In genomic region chr15:39685999-39686613, GRCh38 we compare ENCODE assay signal across 8 cellular contexts.
DNase-seq lines count a peak whose midpoint lies in the region; ATAC-seq, FAIRE-seq and TF ChIP-seq lines count a peak whose summit lies in the region.

No MANE protein-coding gene starts in this region.

- TF ChIP-seq CTCF in NB4 (IDR thresholded peaks at IDR 0.05; ENCODE audit: low read depth, low read length) (peak; percentile 57), endothelial cell (IDR thresholded peaks at IDR 0.05; ENCODE audit: unreplicated experiment) (peak; percentile 87)

- H3K27me3 Mint-ChIP-seq in T-helper 17 cell (no peaks in the 10 kb centered on the region), endothelial cell (ENCODE audit: unreplicated experiment) (peaks cover 1% of the 10 kb centered on the region)

- H3K4me3 Mint-ChIP-seq in T-helper 17 cell (no peak overlapping the region), endothelial cell (ENCODE audit: unreplicated experiment) (no peak overlapping the region)

- H3K4me1 Mint-ChIP-seq in T-helper 17 cell (peaks cover 19% of the 10 kb centered on the region), endothelial cell (ENCODE audit: unreplicated experiment) (peaks cover 4% of the 10 kb centered on the region)

- H3K27ac Mint-ChIP-seq in T-helper 17 cell (peak overlapping the region; percentile 73), endothelial cell (ENCODE audit: unreplicated experiment) (no peak overlapping the region)

- no peaks in the 10 kb centered on the region for H3K9me3 ChIP-seq in T-helper 17 cell (ENCODE audit: control insufficient read depth, low read length, poor library complexity, severe bottlenecking)

- no peak overlapping the region for H3K4me3 ChIP-seq in NB4 (ENCODE audit: low read depth, low read length)

- FAIRE-seq in G401.6 (lab: Jason Lieb, UNC), result peak; percentile 96

- no peak for TF ChIP-seq POLR2A in NB4 (IDR thresholded peaks at IDR 0.05; ENCODE audit: extremely low read depth, insufficient read length)

- peak; percentile 47 for ATAC-seq in T-helper 17 cell
- no peak for ATAC-seq in GM18498 (IDR thresholded peaks at IDR 0.05; ENCODE audit: unreplicated experiment)
- ATAC-seq in GM18907 (IDR thresholded peaks at IDR 0.05; ENCODE audit: unreplicated experiment), result no peak

- no peaks in the 10 kb centered on the region for H3K36me3 Mint-ChIP-seq in T-helper 17 cell (ENCODE audit: low read depth)
- no peaks in the 10 kb centered on the region for H3K36me3 Mint-ChIP-seq in endothelial cell (ENCODE audit: low read depth, unreplicated experiment)

- peak; percentile 50 for DNase-seq in A172 (ENCODE audit: low spot score)
- peak; percentile 63 for DNase-seq in NB4 (ENCODE audit: low read depth)
- peak in 1 of 3 donors; percentile 20 for DNase-seq in T-helper 17 cell
- peak; percentile 44 for DNase-seq in endothelial cell (ENCODE audit: low spot score)
- DNase-seq in midbrain (lab: John Stamatoyannopoulos, UW), result peak; percentile 55

- H3K9me3 Mint-ChIP-seq in endothelial cell (ENCODE audit: unreplicated experiment), result no peaks in the 10 kb centered on the region
